ENCODE assay signal across 9 cellular contexts in genomic region chr7:101155303-101155702, GRCh38. TPM values are rescaled to one million over a fixed set of nuclear protein-coding genes. Genes with fewer than 3 reads are reported as not detected.
DNase-seq lines count a peak whose midpoint lies in the region; ATAC-seq and TF ChIP-seq lines count a peak whose summit lies in the region.
"Had no signal": no experiment of that assay in that cellular context is flagged by ENCODE, and none has a peak within 500 bp of the region (broad histone marks: within the 10 kb centered on the region; RNA-seq: fewer than 3 reads in every experiment).

No MANE protein-coding gene starts in this region.

- no peak overlapping the region for H2AFZ ChIP-seq in fibroblast of lung (ENCODE audit: low read length)

- H3K27ac ChIP-seq in SJCRH30 (peak overlapping the region; percentile 42; the same call in 1 of the 2 replicates), fibroblast of lung (ENCODE audit: insufficient read depth, low read length) (peak overlapping the region; percentile 57), psoas muscle (no peak overlapping the region)

- H3K27me3 ChIP-seq in SJCRH30 (0 out of 2 replicates have a peak, but pooled peaks cover 8% of the 10 kb centered on the region), fibroblast of lung (ENCODE audit: control insufficient read depth, insufficient read depth, low read length) (no peaks in the 10 kb centered on the region), psoas muscle (ENCODE audit: insufficient read depth in 3 of 3, low read length in 2 of 3) (no peaks in the 10 kb centered on the region)

- intact Hi-C loops in psoas muscle (cut with DNase I): no loop called here

- no peaks in the 10 kb centered on the region for H4K20me1 ChIP-seq in fibroblast of lung (ENCODE audit: control insufficient read depth, extremely low read depth, insufficient read depth, low read length)

- no peak for ATAC-seq in psoas muscle
- no peak for ATAC-seq in HG03045 (IDR thresholded peaks at IDR 0.05; ENCODE audit: unreplicated experiment)
- no peak for ATAC-seq in GM21526 (IDR thresholded peaks at IDR 0.05; ENCODE audit: low FRiP score, unreplicated experiment)
- ATAC-seq in GM21786 (IDR thresholded peaks at IDR 0.05; ENCODE audit: unreplicated experiment): no peak

- WGBS in psoas muscle, 3 donors: 58 to 66% (median 59%) methylated on average over 4 of the region's 4 CpGs

- peak overlapping the region; percentile 79 for H3K4me3 ChIP-seq in GM08714 (ENCODE audit: low read length)
- H3K4me3 ChIP-seq in SJCRH30: peak overlapping the region; percentile 95
- H3K4me3 ChIP-seq in fibroblast of lung (replicated peaks in 1 of 4; ENCODE audit: control extremely low read depth in 1 of 4, insufficient read depth in 1 of 4, low read depth in 3 of 4, low read length in 4 of 4): peak overlapping the region; percentile 68 to 89 (median 82)
- peak overlapping the region; percentile 86 for H3K4me3 ChIP-seq in psoas muscle

- H3K79me2 ChIP-seq in fibroblast of lung (ENCODE audit: control insufficient read depth, insufficient read depth, low read length): peaks cover 11% of the 10 kb centered on the region

- H3K4me1 ChIP-seq in SJCRH30 (peaks cover 3% of the 10 kb centered on the region; the same call in 1 of the 2 replicates), fibroblast of lung (ENCODE audit: control insufficient read depth, extremely low read depth, insufficient read depth, low read length) (peaks cover 7% of the 10 kb centered on the region), psoas muscle (no peaks in the 10 kb centered on the region)

- H3K9ac ChIP-seq in fibroblast of lung (ENCODE audit: insufficient read depth, low read length): peak overlapping the region; percentile 63

- TF ChIP-seq CTCF in fibroblast of lung (conservative IDR thresholded peaks at IDR 0.05 in 1 of 2, IDR thresholded peaks at IDR 0.05 in 1 of 2; ENCODE audit: low read depth in 1 of 2, low read length in 2 of 2) (no peak), psoas muscle (IDR thresholded peaks at IDR 0.05) (no peak)

- DNase-seq in SJCRH30 (no peak), fibroblast of lung (ENCODE audit: low read depth in 2 of 2) (no peak), psoas muscle (no peak), NCI-H1436 treated with DMSO at 0.1 percent for 48 hours (lab: John Stamatoyannopoulos, UW) (no peak)

- H3K4me2 ChIP-seq in fibroblast of lung (ENCODE audit: extremely low read depth, insufficient read depth, low read length): peak overlapping the region; percentile 98

- no peaks in the 10 kb centered on the region for H3K36me3 ChIP-seq in SJCRH30
- peaks cover 18% of the 10 kb centered on the region for H3K36me3 ChIP-seq in fibroblast of lung (ENCODE audit: control insufficient read depth, insufficient read depth, low read length)
- peaks cover 0 to 27% of the 10 kb centered on the region in 2 donors for H3K36me3 ChIP-seq in psoas muscle (ENCODE audit: insufficient read depth in 1 of 2, low read depth in 1 of 2)

- H3K9me3 ChIP-seq in SJCRH30 (replicated peaks) (no peaks in the 10 kb centered on the region), fibroblast of lung (ENCODE audit: control insufficient read depth, insufficient read depth, low read depth, low read length) (no peaks in the 10 kb centered on the region), psoas muscle (no peaks in the 10 kb centered on the region)

RNA-seq across cellular contexts. Expression of gene AP1S1, which starts 1.0 kb away (rescaled TPM):
- 89.2 and 98.3 TPM in 2 replicates for total RNA-seq in SJCRH30 (2014; rRNA removed; shearing (Covaris generic))
- 127 and 139 TPM in 2 replicates for total RNA-seq in fibroblast of lung
- polyA plus RNA-seq in fibroblast of lung: 128 and 185 TPM in 2 replicates
- 136 and 181 TPM in 2 replicates for polyA plus RNA-seq in fibroblast of lung (2012)
- polyA minus RNA-seq in fibroblast of lung (ENCODE audit: low replicate concordance): 78.8 and 128 TPM in 2 replicates
- total RNA-seq in psoas muscle: 1 to 10 TPM; 5.7 to 7.1 (median 6.6) TPM
- 10 to 100 TPM; 11.1 to 29.9 (median 17.8) TPM for polyA plus RNA-seq in psoas muscle

RNA-seq across cellular contexts. Expression of gene VGF, which starts 10.1 kb away (rescaled TPM):
- total RNA-seq in SJCRH30 (2014; rRNA removed; shearing (Covaris generic)): 0.10 and 0.18 TPM in 2 replicates
- total RNA-seq in fibroblast of lung: 0.26 and 0.66 TPM in 2 replicates
- 0.14 TPM in 1 of 2 replicates, not detected in the other for polyA plus RNA-seq in fibroblast of lung
- polyA plus RNA-seq in fibroblast of lung (2012): 0.10 and 1.5 TPM in 2 replicates
- polyA minus RNA-seq in fibroblast of lung (ENCODE audit: low replicate concordance): 0.15 TPM in 1 of 2 replicates, not detected in the other
- total RNA-seq in psoas muscle: under 1 TPM in 1 of 4 donors, not detected in 3; 0.10 TPM
- 1 to 10 TPM in 1 of 3 donors, under 1 TPM in 1, not detected in 1; 0.03 to 4.3 TPM for polyA plus RNA-seq in psoas muscle

RNA-seq across cellular contexts. Expression of gene NAT16, which starts 24.8 kb away (rescaled TPM):
- not detected in 2 replicates for total RNA-seq in SJCRH30 (2014; rRNA removed; shearing (Covaris generic))
- total RNA-seq in fibroblast of lung (not detected in 2 replicates), psoas muscle (not detected)
- polyA plus RNA-seq in fibroblast of lung (not detected in 2 replicates), psoas muscle (under 1 TPM in 1 of 3 donors, not detected in 2; 0.01 TPM)
- not detected in 2 replicates for polyA plus RNA-seq in fibroblast of lung (2012)
- not detected in 2 replicates for polyA minus RNA-seq in fibroblast of lung (ENCODE audit: low replicate concordance)

RNA-seq across cellular contexts. Expression of gene SERPINE1, which starts 28.4 kb away (rescaled TPM):
- total RNA-seq in SJCRH30 (2014; rRNA removed; shearing (Covaris generic)): 1.2 and 1.7 TPM in 2 replicates
- total RNA-seq in fibroblast of lung (41.3 and 167 TPM in 2 replicates), psoas muscle (10 to 100 TPM in 1 of 4 donors, 1 to 10 TPM in 3; 7.1 to 14.4 (median 7.4) TPM)
- polyA plus RNA-seq in fibroblast of lung (679 and 1,153 TPM in 2 replicates), psoas muscle (100 to 1,000 TPM in 1 of 3 donors, 1 to 10 TPM in 2; 4.3 to 269 (median 5.9) TPM)
- 413 and 685 TPM in 2 replicates for polyA plus RNA-seq in fibroblast of lung (2012)
- polyA minus RNA-seq in fibroblast of lung (ENCODE audit: low replicate concordance): 763 and 1,105 TPM in 2 replicates

RNA-seq across cellular contexts. Expression of gene MOGAT3, which starts 45.5 kb away (rescaled TPM):
- total RNA-seq in SJCRH30 (2014; rRNA removed; shearing (Covaris generic)): not detected in 2 replicates
- total RNA-seq in fibroblast of lung (not detected in 2 replicates), psoas muscle (not detected)
- polyA plus RNA-seq in fibroblast of lung (not detected in 2 replicates), psoas muscle (not detected)
- not detected in 2 replicates for polyA plus RNA-seq in fibroblast of lung (2012)
- polyA minus RNA-seq in fibroblast of lung (ENCODE audit: low replicate concordance): 1.5 TPM in 1 of 2 replicates, not detected in the other
- total RNA-seq: frontal cortex had no signal

Comparison
In these comparisons a context has a peak if more than half of its experiments do, and no peak if none do; other contexts are left out.
1. RNA of gene AP1S1, which starts 1.0 kb away (total RNA-seq): 127 to 139 TPM in fibroblast of lung and 89.2 to 98.3 TPM in SJCRH30; 5.7 to 7.1 TPM in psoas muscle; every median in the first group is over 10 times any median in the second.
2. Peak in every context shown above with its lines, with median percentiles within 50 percentile points of each other: H3K4me3 ChIP-seq.